In the genomic region with DNA sequence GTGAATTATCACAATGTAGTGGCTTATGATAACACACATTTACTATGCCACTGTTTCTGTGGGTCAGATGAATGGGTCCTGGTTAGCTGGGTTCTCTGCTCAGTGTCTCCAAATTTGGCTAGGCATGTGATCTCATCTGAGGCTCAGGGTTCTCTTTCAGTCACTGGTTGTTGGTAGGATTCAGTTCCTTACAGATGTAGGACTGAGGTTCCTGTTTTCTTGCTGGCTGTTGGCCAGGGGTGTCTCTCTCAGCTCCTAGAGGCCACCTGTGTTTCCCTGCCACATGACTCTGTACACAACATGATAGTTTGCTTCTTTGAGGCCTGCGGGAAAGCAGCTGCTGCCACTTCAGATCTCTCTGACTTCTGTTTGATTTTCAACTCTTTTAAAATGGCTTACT, we compare ENCODE assay signal across 9 cellular contexts. TPM values are rescaled to one million over a fixed set of nuclear protein-coding genes. Genes with fewer than 3 reads are reported as not detected.
DNase-seq lines count a peak whose midpoint lies in the region; ATAC-seq and TF ChIP-seq lines count a peak whose summit lies in the region.
"Had no signal": no experiment of that assay in that cellular context is flagged by ENCODE, and none has a peak within 500 bp of the region (broad histone marks: within the 10 kb centered on the region; RNA-seq: fewer than 3 reads in every experiment).

No MANE protein-coding gene starts in this region.

- CTCF ChIA-PET in activated CD8-positive, alpha-beta memory T cell treated with anti-CD3 and anti-CD28 coated beads, Interleukin-2, amount 10 ng/mL, durations not matched to agents 7 days and 5 days (lab: Charles Lee): interaction anchor here (0.8 to 2.1 kb wide), 5 partner anchors 11 to 169 kb away, joined by 3 to 4 read pairs (median 3); no protein-coding TSS in a partner anchor

- H3K4me3 Mint-ChIP-seq in activated CD8-positive, alpha-beta memory T cell treated with anti-CD3 and anti-CD28 coated beads, Interleukin-2, amount 10 ng/mL, durations not matched to agents 7 days and 5 days: peak overlapping the region; percentile 1
- H3K4me3 Mint-ChIP-seq in brain: peak overlapping the region in 4 of 5 experiments; percentile 51 to 69 (median 62)

- H3K27ac Mint-ChIP-seq in activated CD8-positive, alpha-beta memory T cell treated with anti-CD3 and anti-CD28 coated beads, Interleukin-2, amount 10 ng/mL, durations not matched to agents 7 days and 5 days: peak overlapping the region; percentile 61
- peak overlapping the region; percentile 13 to 94 (median 60) for H3K27ac Mint-ChIP-seq in brain

- no peak for DNase-seq in activated CD8-positive, alpha-beta memory T cell treated with anti-CD3 and anti-CD28 coated beads, Interleukin-2, amount 10 ng/mL, durations not matched to agents 7 days and 5 days
- no peak for DNase-seq in activated CD8-positive, alpha-beta memory T cell treated with anti-CD3 and anti-CD28 coated beads for 24 hours
- DNase-seq in NCI-H2029 treated with DMSO at 0.1 percent for 48 hours (lab: John Stamatoyannopoulos, UW) (peak; percentile 14), pons (ENCODE audit: low spot score) (peak; percentile 87), NCI-H1092 (lab: John Stamatoyannopoulos, UW) (no peak), NCI-H1092 treated with DMSO at 0.1 percent for 48 hours (lab: John Stamatoyannopoulos, UW) (no peak)

- H3K27me3 Mint-ChIP-seq in activated CD8-positive, alpha-beta memory T cell treated with anti-CD3 and anti-CD28 coated beads, Interleukin-2, amount 10 ng/mL, durations not matched to agents 7 days and 5 days: no peaks in the 10 kb centered on the region
- no peaks in the 10 kb centered on the region for H3K27me3 Mint-ChIP-seq in brain

- peaks cover 69% of the 10 kb centered on the region for H3K36me3 Mint-ChIP-seq in activated CD8-positive, alpha-beta memory T cell treated with anti-CD3 and anti-CD28 coated beads, Interleukin-2, amount 10 ng/mL, durations not matched to agents 7 days and 5 days
- H3K36me3 Mint-ChIP-seq in brain: peaks cover 81% of the 10 kb centered on the region

- H3K4me1 Mint-ChIP-seq in activated CD8-positive, alpha-beta memory T cell treated with anti-CD3 and anti-CD28 coated beads, Interleukin-2, amount 10 ng/mL, durations not matched to agents 7 days and 5 days: peaks cover 73% of the 10 kb centered on the region
- peaks cover 83% of the 10 kb centered on the region for H3K4me1 Mint-ChIP-seq in brain

- no peak for TF ChIP-seq CTCF in brain (conservative IDR thresholded peaks at IDR 0.05)

- ATAC-seq in activated CD8-positive, alpha-beta memory T cell treated with anti-CD3 and anti-CD28 coated beads, Interleukin-2, amount 10 ng/mL, durations not matched to agents 7 days and 5 days: no peak
- ATAC-seq in HG02798 (IDR thresholded peaks at IDR 0.05; ENCODE audit: poor library complexity, unreplicated experiment): peak; percentile 90

- H3K9me3 Mint-ChIP-seq in activated CD8-positive, alpha-beta memory T cell treated with anti-CD3 and anti-CD28 coated beads, Interleukin-2, amount 10 ng/mL, durations not matched to agents 7 days and 5 days (ENCODE audit: low read depth): no peaks in the 10 kb centered on the region
- no peaks in the 10 kb centered on the region for H3K9me3 Mint-ChIP-seq in brain

RNA-seq across cellular contexts. Expression of a gene that starts 7.1 kb away (rescaled TPM):
- 10 to 100 TPM; 46.3 to 48.1 TPM for total RNA-seq in activated CD8-positive, alpha-beta memory T cell treated with anti-CD3 and anti-CD28 coated beads, Interleukin-2, amount 10 ng/mL, durations not matched to agents 7 days and 5 days
- polyA plus RNA-seq in brain (ENCODE audit: insufficient read depth, low read depth, low replicate concordance): 25.8 TPM

RNA-seq across cellular contexts. Expression of a gene that starts 32.6 kb away (rescaled TPM):
- total RNA-seq in activated CD8-positive, alpha-beta memory T cell treated with anti-CD3 and anti-CD28 coated beads, Interleukin-2, amount 10 ng/mL, durations not matched to agents 7 days and 5 days: 100 to 1,000 TPM; 114 to 130 TPM
- polyA plus RNA-seq in brain (ENCODE audit: insufficient read depth, low read depth, low replicate concordance): 65.5 TPM

RNA-seq across cellular contexts. Expression of a gene that starts 32.9 kb away (rescaled TPM):
- total RNA-seq in activated CD8-positive, alpha-beta memory T cell treated with anti-CD3 and anti-CD28 coated beads, Interleukin-2, amount 10 ng/mL, durations not matched to agents 7 days and 5 days: 10 to 100 TPM; 74.9 to 81.0 TPM
- polyA plus RNA-seq in brain (ENCODE audit: insufficient read depth, low read depth, low replicate concordance): 123 TPM

RNA-seq across cellular contexts. Expression of a gene that starts 57.5 kb away (rescaled TPM):
- total RNA-seq in activated CD8-positive, alpha-beta memory T cell treated with anti-CD3 and anti-CD28 coated beads, Interleukin-2, amount 10 ng/mL, durations not matched to agents 7 days and 5 days: not detected
- polyA plus RNA-seq in brain (ENCODE audit: insufficient read depth, low read depth, low replicate concordance): not detected
- total RNA-seq: lung microvascular endothelial cell had no signal

Comparison
In these comparisons a context has a peak if more than half of its experiments do, and no peak if none do; other contexts are left out.
1. DNase-seq: peak in NCI-H2029 treated with DMSO at 0.1 percent for 48 hours (single experiment) and pons (single experiment); none in activated CD8-positive, alpha-beta memory T cell treated with anti-CD3 and anti-CD28 coated beads, Interleukin-2, amount 10 ng/mL, durations not matched to agents 7 days and 5 days (single experiment), activated CD8-positive, alpha-beta memory T cell treated with anti-CD3 and anti-CD28 coated beads for 24 hours (single experiment), NCI-H1092 (single experiment) and NCI-H1092 treated with DMSO at 0.1 percent for 48 hours (single experiment).